ENCODE assay signal across 39 cellular contexts in the genomic region with DNA sequence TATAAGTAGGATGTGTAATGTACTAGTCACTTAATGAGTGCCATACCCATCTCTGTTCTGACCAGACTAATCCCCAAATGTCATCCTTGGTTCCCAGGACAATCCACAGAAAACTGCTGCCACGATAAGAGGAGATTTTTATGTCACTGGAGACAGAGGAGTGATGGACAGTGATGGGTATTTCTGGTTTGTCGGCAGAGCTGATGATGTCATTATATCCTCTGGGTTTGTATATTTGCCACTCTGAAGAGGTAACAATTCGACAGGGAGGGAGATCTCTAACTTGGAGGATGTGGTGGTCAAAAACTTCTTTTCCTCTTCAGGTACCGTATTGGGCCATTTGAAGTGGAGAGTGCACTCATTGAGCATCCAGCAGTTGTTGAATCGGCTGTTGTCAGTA. TPM values are rescaled to one million over a fixed set of nuclear protein-coding genes. Genes with fewer than 3 reads are reported as not detected.
"Had no signal": no experiment of that assay in that cellular context is flagged by ENCODE, and none has a peak within 500 bp of the region (broad histone marks: within the 10 kb centered on the region; RNA-seq: fewer than 3 reads in every experiment).

No MANE protein-coding gene starts in this region.

- H3K36me3 ChIP-seq: MG63 had no signal

- H3K4me3 ChIP-seq: MG63 had no signal

- H3K27me3 ChIP-seq: MG63 had no signal

- DNase-seq: Karpas-422, Kasumi-1, MG63, MM.1S, MV-4-11, NCI-H1048, NCI-H1092, NCI-H1092 treated with DMSO at 0.1 percent for 48 hours, NCI-H1105 treated with DMSO at 0.1 percent for 48 hours, NCI-H1417, NCI-H1417 treated with DMSO at 0.1 percent for 48 hours, NCI-H1436, NCI-H1436 treated with DMSO at 0.1 percent for 48 hours, NCI-H146, NCI-H1694, NCI-H1694 treated with DMSO at 0.1 percent for 48 hours, NCI-H187, NCI-H187 treated with DMSO at 0.1 percent for 48 hours, NCI-H1930, NCI-H2029, NCI-H2029 treated with DMSO at 0.1 percent for 48 hours, NCI-H2081, NCI-H2081 treated with DMSO at 0.1 percent for 48 hours, NCI-H2107, NCI-H2171, NCI-H2171 treated with DMSO at 0.1 percent for 48 hours, NCI-H2227 treated with DMSO at 0.1 percent for 48 hours, NCI-H226, NCI-H345, NCI-H446, NCI-H446 treated with DMSO at 0.1 percent for 48 hours, NCI-H510A, NCI-H510A treated with DMSO at 0.1 percent for 48 hours, NCI-H524, NCI-H524 treated with DMSO at 0.1 percent for 48 hours had no signal

- H3K9me3 ChIP-seq: MG63 had no signal

RNA-seq across cellular contexts. Expression of gene ACSM4, which starts 20.3 kb away (rescaled TPM):
- total RNA-seq: LHCN-M2, M059J, MCF 10A, NCI-H460 had no signal
